12 cellular contexts compared by ENCODE assay signal in genomic region chr14:25006961-25007795, GRCh38. TPM values are rescaled to one million over a fixed set of nuclear protein-coding genes. Genes with fewer than 3 reads are reported as not detected.
DNase-seq lines count a peak whose midpoint lies in the region; ATAC-seq and TF ChIP-seq lines count a peak whose summit lies in the region.
"Had no signal": no experiment of that assay in that cellular context is flagged by ENCODE, and none has a peak within 500 bp of the region (broad histone marks: within the 10 kb centered on the region; RNA-seq: fewer than 3 reads in every experiment).

No MANE protein-coding gene starts in this region.

- in situ Hi-C loops in GM13977 (cut with MboI; ENCODE audit: low pct_unique_long_range_greater_than_20kb, low sequenced_read_pairs, unreplicated experiment) = no loop called here

- no peak for TF ChIP-seq EP300 in suprapubic skin (IDR thresholded peaks at IDR 0.05)

- ATAC-seq in Right ventricle myocardium inferior (peak; percentile 72), heart right ventricle (peak; percentile 27 to 95 (median 80))

- H3K4me1 ChIP-seq in right atrium auricular region = peaks cover 0 to 43% of the 10 kb centered on the region in 2 donors
- H3K4me1 ChIP-seq in heart right ventricle = peaks cover 0 to 89% (median 56%) of the 10 kb centered on the region in 9 donors
- H3K4me1 ChIP-seq in suprapubic skin = peaks cover 30% of the 10 kb centered on the region
- no peaks in the 10 kb centered on the region for H3K4me1 ChIP-seq in spleen

- TF ChIP-seq POLR2A in suprapubic skin (IDR thresholded peaks at IDR 0.05) (no peak), spleen (IDR thresholded peaks at IDR 0.05) (no peak)

- TF ChIP-seq CTCF in right atrium auricular region (IDR thresholded peaks at IDR 0.05) (no peak), heart right ventricle (IDR thresholded peaks at IDR 0.05) (no peak), GM13977 (IDR thresholded peaks at IDR 0.05; ENCODE audit: extremely low read depth, insufficient read depth, missing control alignments) (no peak), suprapubic skin (IDR thresholded peaks at IDR 0.05) (no peak), spleen (IDR thresholded peaks at IDR 0.05 in 8 of 11, conservative IDR thresholded peaks at IDR 0.05 in 3 of 11) (no peak)

- H3K4me3 ChIP-seq in right atrium auricular region (no peak overlapping the region), heart right ventricle (no peak overlapping the region), suprapubic skin (no peak overlapping the region), spleen (no peak overlapping the region)
- H3K4me3 ChIP-seq: skin epidermis had no signal

- intact Hi-C loops in Right ventricle myocardium inferior (cut with DNase I) = loop anchor here (5.0 kb wide), 1 partner anchor 40 kb away; no protein-coding TSS in a partner anchor
- intact Hi-C loops in heart right ventricle (cut with DNase I) = loop anchor here in 1 of 10 donors (5.0 kb wide), 1 partner anchor 35 kb away; no protein-coding TSS in a partner anchor
- intact Hi-C loops in spleen (cut with DNase I; ENCODE audit: low total_unique reads) = no loop called here

- no peaks in the 10 kb centered on the region for H3K9me3 ChIP-seq in right atrium auricular region
- H3K9me3 ChIP-seq in heart right ventricle = no peaks in the 10 kb centered on the region
- no peaks in the 10 kb centered on the region for H3K9me3 ChIP-seq in suprapubic skin
- H3K9me3 ChIP-seq in spleen = no peaks in the 10 kb centered on the region

- H3K27me3 ChIP-seq in right atrium auricular region = no peaks in the 10 kb centered on the region
- H3K27me3 ChIP-seq in heart right ventricle = no peaks in the 10 kb centered on the region
- H3K27me3 ChIP-seq in suprapubic skin = no peaks in the 10 kb centered on the region
- H3K27me3 ChIP-seq in spleen (replicated peaks in 1 of 7) = peaks cover 0 to 12% (median 0%) of the 10 kb centered on the region in 7 donors

- no peaks in the 10 kb centered on the region for H3K36me3 ChIP-seq in right atrium auricular region
- no peaks in the 10 kb centered on the region for H3K36me3 ChIP-seq in heart right ventricle
- H3K36me3 ChIP-seq in suprapubic skin = no peaks in the 10 kb centered on the region
- no peaks in the 10 kb centered on the region for H3K36me3 ChIP-seq in spleen

- DNase-seq in Right ventricle myocardium inferior (ENCODE audit: missing footprints) (no peak), right atrium auricular region (ENCODE audit: low spot score) (no peak), RKO (ENCODE audit: low spot score) (peak; percentile 93), heart right ventricle (peak in 1 of 2 donors; percentile 7), GM13977 (ENCODE audit: low spot score) (no peak), suprapubic skin (ENCODE audit: low spot score in 2 of 2) (no peak), spleen (no peak), NCI-H1105 (lab: John Stamatoyannopoulos, UW) (no peak)
- DNase-seq: activated CD4-positive, alpha-beta T cell treated with anti-CD3 and anti-CD28 coated beads, Interleukin-2, amount 50 U/mL, for 1 hour; CD8-positive, alpha-beta memory T cell; MV-4-11 had no signal

- WGBS in heart right ventricle, 2 donors = 37 to 55% methylated on average over 9 of the region's 9 CpGs
- 61% methylated on average over 9 of the region's 9 CpGs for WGBS in suprapubic skin
- WGBS in spleen, 5 donors = 74 to 88% (median 82%) methylated on average over 9 of the region's 9 CpGs

- H3K27ac ChIP-seq in right atrium auricular region (peak overlapping the region in 1 of 2 donors; percentile 58), heart right ventricle (peak overlapping the region in 5 of 10 donors; percentile 2 to 43 (median 33)), suprapubic skin (no peak overlapping the region), spleen (no peak overlapping the region)
- H3K27ac ChIP-seq: skin epidermis had no signal

RNA-seq across cellular contexts. Expression of gene STXBP6, which starts 42.8 kb away (rescaled TPM):
- total RNA-seq in Right ventricle myocardium inferior (41.4 TPM), right atrium auricular region (10 to 100 TPM; 13.5 to 20.2 TPM), heart right ventricle (10 to 100 TPM; 12.2 to 49.0 (median 24.4) TPM), suprapubic skin (10 to 100 TPM; 34.9 to 62.1 (median 45.5) TPM), spleen (1 to 10 TPM in 2 of 7 donors, under 1 TPM in 5; 0.77 to 1.3 (median 0.92) TPM)
- polyA plus RNA-seq in heart right ventricle (10 to 100 TPM; 20.6 to 44.2 TPM), spleen (1 to 10 TPM in 1 of 3 donors, under 1 TPM in 2; 0.76 to 1.4 (median 0.83) TPM)
- polyA plus RNA-seq: CD8-positive, alpha-beta memory T cell had no signal

Comparison
In these comparisons a context has a peak if more than half of its experiments do, and no peak if none do; other contexts are left out.
1. RNA of gene STXBP6, which starts 42.8 kb away (total RNA-seq): 34.9 to 62.1 TPM in suprapubic skin, 41.4 TPM in Right ventricle myocardium inferior (single experiment), 12.2 to 49.0 TPM in heart right ventricle and 13.5 to 20.2 TPM in right atrium auricular region; 0.77 to 1.3 TPM in spleen; every median in the first group is over 4 times any median in the second.